Comparison of ENCODE assay signal across 8 cellular contexts in genomic region chr1:201999625-202000238, GRCh38. TPM values are rescaled to one million over a fixed set of nuclear protein-coding genes. Genes with fewer than 3 reads are reported as not detected.
DNase-seq lines count a peak whose midpoint lies in the region; ATAC-seq and TF ChIP-seq lines count a peak whose summit lies in the region.

No MANE protein-coding gene starts in this region.

- TF ChIP-seq CTCF in OCI-LY7 (conservative IDR thresholded peaks at IDR 0.05; ENCODE audit: low read length) (peak; percentile 82), tibial artery (IDR thresholded peaks at IDR 0.05) (peak; percentile 62 to 67)

- in situ Hi-C loops in T47D (cut with HindIII; ENCODE audit: low pct_unique_long_range_greater_than_20kb, low sequenced_read_pairs): no loop called here

- no peaks in the 10 kb centered on the region for H3K27me3 ChIP-seq in tibial artery

- CTCF ChIA-PET in OCI-LY7 (lab: Charles Lee; ENCODE audit: unreplicated experiment): interaction anchor here (0.5 to 1.0 kb wide), 5 partner anchors 13 to 189 kb away, joined by 3 to 6 read pairs (median 3); no protein-coding TSS in a partner anchor

- no peaks in the 10 kb centered on the region for H4K20me1 ChIP-seq in OCI-LY7 (ENCODE audit: insufficient read depth, low read length)

- H3K79me2 ChIP-seq in OCI-LY7 (ENCODE audit: insufficient read depth, low read depth, low read length): no peaks in the 10 kb centered on the region

- H3K27ac ChIP-seq in OCI-LY7 (ENCODE audit: low read depth, low read length, poor library complexity, severe bottlenecking): no peak overlapping the region
- no peak overlapping the region for H3K27ac ChIP-seq in tibial artery

- no peaks in the 10 kb centered on the region for H3K4me1 ChIP-seq in OCI-LY7 (ENCODE audit: insufficient read depth, low read length, poor library complexity, severe bottlenecking)
- H3K4me1 ChIP-seq in tibial artery: no peaks in the 10 kb centered on the region

- no peak overlapping the region for H2AFZ ChIP-seq in OCI-LY7 (ENCODE audit: low read length)

- H3K9me3 ChIP-seq in OCI-LY7 (ENCODE audit: low read length) (no peaks in the 10 kb centered on the region), tibial artery (no peaks in the 10 kb centered on the region)

- POLR2A ChIA-PET in OCI-LY7 (lab: Charles Lee): interaction anchor here (0.6 kb wide), 1 partner anchor 133 kb away, joined by 4 read pairs; no protein-coding TSS in a partner anchor

- no peak for ATAC-seq in HG02973 (IDR thresholded peaks at IDR 0.05; ENCODE audit: unreplicated experiment)
- no peak for ATAC-seq in HG03469 (IDR thresholded peaks at IDR 0.05; ENCODE audit: unreplicated experiment)

- DNase-seq in EH (ENCODE audit: low read depth) (peak; percentile 64), Kasumi-1 (lab: John Stamatoyannopoulos, UW) (peak; percentile 65 to 66), OCI-LY7 (ENCODE audit: low spot score) (peak; percentile 59), T47D (ENCODE audit: low read depth in 1 of 2, low spot score in 1 of 2) (peak; percentile 73 to 86), kidney tubule cell (ENCODE audit: low spot score) (peak; percentile 78), tibial artery (no peak)

- intact Hi-C loops in OCI-LY7 (cut with micrococcal nuclease; ENCODE audit: unreplicated experiment) (no loop called here), tibial artery (cut with DNase I; ENCODE audit: low total_unique reads) (no loop called here)

- H3K36me3 ChIP-seq in OCI-LY7 (ENCODE audit: insufficient read depth, low read length): no peaks in the 10 kb centered on the region
- peaks cover 55 to 93% (median 81%) of the 10 kb centered on the region in 3 donors for H3K36me3 ChIP-seq in tibial artery

- BruUV-seq in OCI-LY7 (replicated peaks; lab: Mats Ljungman, UMichigan): no TSS peak

- no peaks in the 10 kb centered on the region for H3K9me2 ChIP-seq in OCI-LY7 (ENCODE audit: insufficient read depth, low read length)

- H3K4me2 ChIP-seq in OCI-LY7 (ENCODE audit: low read length): no peak overlapping the region

- H3K4me3 ChIP-seq in OCI-LY7 (ENCODE audit: low read depth, low read length, poor library complexity, severe bottlenecking): no peak overlapping the region
- H3K4me3 ChIP-seq in tibial artery: no peak overlapping the region

RNA-seq across cellular contexts. Expression of gene ELF3, which starts 10.7 kb away (rescaled TPM):
- 0.09 TPM in 1 of 2 replicates, not detected in the other for total RNA-seq in OCI-LY7 (2014; rRNA removed; shearing (Covaris generic))
- 0.18 and 0.44 TPM in 2 replicates for total RNA-seq in OCI-LY7 (2022)

RNA-seq across cellular contexts. Expression of gene RNPEP, which starts 17.3 kb away (rescaled TPM):
- 14.7 and 22.7 TPM in 2 replicates for total RNA-seq in OCI-LY7 (2014; rRNA removed; shearing (Covaris generic))
- total RNA-seq in OCI-LY7 (2022): 50.9 and 52.1 TPM in 2 replicates

RNA-seq across cellular contexts. Expression of gene TIMM17A, which starts 44.4 kb away (rescaled TPM):
- total RNA-seq in OCI-LY7 (2014; rRNA removed; shearing (Covaris generic)): 41.2 and 43.8 TPM in 2 replicates
- 55.6 and 67.2 TPM in 2 replicates for total RNA-seq in OCI-LY7 (2022)

RNA-seq across cellular contexts. Expression of gene LMOD1, which starts 53.4 kb away (rescaled TPM):
- not detected in 2 replicates for total RNA-seq in OCI-LY7 (2014; rRNA removed; shearing (Covaris generic))
- not detected in 2 replicates for total RNA-seq in OCI-LY7 (2022)

Comparison
In these comparisons a context has a peak if more than half of its experiments do, and no peak if none do; other contexts are left out.
1. DNase-seq: peak in EH (single experiment), Kasumi-1 (2 of 2), OCI-LY7 (single experiment), T47D (2 of 2) and kidney tubule cell (single experiment); none in tibial artery (0 of 2).